In genomic region chr11:578276-579035, GRCh38 we compare ENCODE assay signal across 9 cellular contexts. TPM values are rescaled to one million over a fixed set of nuclear protein-coding genes. Genes with fewer than 3 reads are reported as not detected.
DNase-seq lines count a peak whose midpoint lies in the region; ATAC-seq and TF ChIP-seq lines count a peak whose summit lies in the region.
"Had no signal": no experiment of that assay in that cellular context is flagged by ENCODE, and none has a peak within 500 bp of the region (broad histone marks: within the 10 kb centered on the region; RNA-seq: fewer than 3 reads in every experiment).

No MANE protein-coding gene starts in this region.

- H3K4me3 Mint-ChIP-seq in IgD-negative memory B cell (peak overlapping the region; percentile 63 to 94 (median 84)), MCF 10A (ENCODE audit: unreplicated experiment) (peak overlapping the region; percentile 79)

- WGBS in aorta, 2 donors: 76 to 83% methylated on average over 21 of the region's 21 CpGs

- H3K36me3 Mint-ChIP-seq in IgD-negative memory B cell (no peaks in the 10 kb centered on the region), MCF 10A (ENCODE audit: insufficient read depth, unreplicated experiment) (peaks cover 22% of the 10 kb centered on the region)

- H3K36me3 ChIP-seq in mucosa of rectum (ENCODE audit: control insufficient read depth in 2 of 2, insufficient read depth in 2 of 2, low read length in 2 of 2): peaks cover 7 to 11% of the 10 kb centered on the region in 2 donors
- no peaks in the 10 kb centered on the region for H3K36me3 ChIP-seq in aorta (ENCODE audit: control insufficient read depth in 1 of 2, insufficient read depth in 2 of 2, low read length in 1 of 2)

- H3K4me3 ChIP-seq in AG04450 (ENCODE audit: low read depth, low read length) (peak overlapping the region; percentile 91), mucosa of rectum (ENCODE audit: low read length in 2 of 2) (peak overlapping the region; percentile 21 to 93), aorta (ENCODE audit: low read length in 2 of 2) (no peak overlapping the region)

- intact Hi-C loops in MCF 10A (cut with micrococcal nuclease) (no loop called here), aorta (cut with DNase I) (loop anchor here in 1 of 2 donors (5.0 kb wide), 1 partner anchor 34 kb away; no protein-coding TSS in a partner anchor)

- DNase-seq in AG04450 (ENCODE audit: low read depth, low spot score) (no peak), MCF 10A (ENCODE audit: unreplicated experiment) (no peak), hippocampal formation (lab: John Stamatoyannopoulos, UW) (no peak), cerebellar nuclear complex (lab: John Stamatoyannopoulos, UW) (no peak), aorta (no peak)
- DNase-seq: stimulated activated CD4-positive, alpha-beta T cell treated with anti-CD3 and anti-CD28 coated beads, Interleukin-2, amount 100 ng/mL, for 24 hours had no signal

- H3K27me3 Mint-ChIP-seq in IgD-negative memory B cell: peaks cover 13% of the 10 kb centered on the region
- H3K27me3 Mint-ChIP-seq in MCF 10A (ENCODE audit: insufficient read depth, unreplicated experiment): no peaks in the 10 kb centered on the region

- CTCF ChIA-PET in AG04450 (lab: Charles Lee) (no interaction called here), MCF 10A (lab: Yijun Ruan, JAX) (interaction anchor here (0.6 to 0.9 kb wide), 5 partner anchors 23 to 205 kb away, joined by 3 to 4 read pairs (median 3); no protein-coding TSS in a partner anchor)

- no peak for TF ChIP-seq CTCF in AG04450 (IDR thresholded peaks at IDR 0.05; ENCODE audit: low read depth, low read length)
- no peak for TF ChIP-seq CTCF in MCF 10A (IDR thresholded peaks at IDR 0.05; ENCODE audit: unreplicated experiment)

- peaks cover 0 to 2% (median 0%) of the 10 kb centered on the region in 3 donors for H3K9me3 Mint-ChIP-seq in IgD-negative memory B cell
- no peaks in the 10 kb centered on the region for H3K9me3 Mint-ChIP-seq in MCF 10A (ENCODE audit: unreplicated experiment)

- BruUV-seq in MCF 10A (replicated peaks; lab: Mats Ljungman, UMichigan): no TSS peak

- no peaks in the 10 kb centered on the region; the same call in 1 of the 2 replicates for H3K9me3 ChIP-seq in AG04450 (ENCODE audit: control insufficient read depth, insufficient read depth, low read length)
- no peaks in the 10 kb centered on the region for H3K9me3 ChIP-seq in mucosa of rectum (ENCODE audit: control insufficient read depth in 2 of 2, low read length in 2 of 2)
- H3K9me3 ChIP-seq in aorta (ENCODE audit: control insufficient read depth, low read length): no peaks in the 10 kb centered on the region

- H3K27me3 ChIP-seq in AG04450 (ENCODE audit: control insufficient read depth, insufficient read depth, low read length) (peaks cover 8% of the 10 kb centered on the region), mucosa of rectum (ENCODE audit: control insufficient read depth in 2 of 2, insufficient read depth in 2 of 2, low read length in 2 of 2) (peaks cover 0 to 3% of the 10 kb centered on the region in 2 donors), aorta (ENCODE audit: control insufficient read depth in 1 of 2, insufficient read depth in 2 of 2, low read length in 1 of 2) (no peaks in the 10 kb centered on the region)

- peaks cover 20 to 33% (median 25%) of the 10 kb centered on the region in 3 donors for H3K4me1 Mint-ChIP-seq in IgD-negative memory B cell
- H3K4me1 Mint-ChIP-seq in MCF 10A (ENCODE audit: insufficient read depth, unreplicated experiment): peaks cover 34% of the 10 kb centered on the region

- peak overlapping the region in 1 of 3 donors; percentile 70 for H3K27ac Mint-ChIP-seq in IgD-negative memory B cell
- H3K27ac Mint-ChIP-seq in MCF 10A (ENCODE audit: low read depth, unreplicated experiment): peak overlapping the region; percentile 49

- peaks cover 20 to 29% of the 10 kb centered on the region in 2 donors for H3K4me1 ChIP-seq in mucosa of rectum (ENCODE audit: control insufficient read depth in 2 of 2, insufficient read depth in 2 of 2, low read length in 2 of 2)
- H3K4me1 ChIP-seq in aorta (ENCODE audit: control insufficient read depth in 1 of 2, insufficient read depth in 2 of 2, low read length in 2 of 2): no peaks in the 10 kb centered on the region

- ATAC-seq in GM19452 (IDR thresholded peaks at IDR 0.05; ENCODE audit: unreplicated experiment) (no peak), aorta (ENCODE audit: low FRiP score) (no peak)

- POLR2A ChIA-PET in AG04450 (lab: Yijun Ruan, JAX): interaction anchor here (1.6 kb wide), 1 partner anchor 10 kb away, joined by 3 read pairs; no protein-coding TSS in a partner anchor
- POLR2A ChIA-PET in MCF 10A (lab: Yijun Ruan, JAX): interaction anchor here (0.6 to 2.5 kb wide), 12 partner anchors 10 to 235 kb away, joined by 3 to 17 read pairs (median 5); partner anchors contain the start of genes HRAS, LMNTD2 and PKP3

- H3K27ac ChIP-seq in AG04450 (ENCODE audit: low read depth, low read length) (no peak overlapping the region), mucosa of rectum (ENCODE audit: low read depth in 2 of 2, low read length in 2 of 2) (no peak overlapping the region), aorta (ENCODE audit: low read depth in 1 of 2, low read length in 2 of 2) (no peak overlapping the region)

- peak overlapping the region in 1 of 2 donors; percentile 86 for H3K9ac ChIP-seq in mucosa of rectum (ENCODE audit: low read depth in 1 of 2, low read length in 2 of 2)

RNA-seq across cellular contexts. Expression of gene PHRF1, which starts 2.2 kb away (rescaled TPM):
- 7.3 and 8.4 TPM in 2 replicates for polyA plus RNA-seq in AG04450 (2011; rRNA removed)
- polyA minus RNA-seq in AG04450 (2011; rRNA and poly(A)+ RNA removed): 6.8 and 6.9 TPM in 2 replicates
- 15.4 TPM for polyA plus RNA-seq in IgD-negative memory B cell
- 29.9 and 31.8 TPM in 2 replicates for total RNA-seq in MCF 10A (2022)
- total RNA-seq in aorta: 10 to 100 TPM; 26.6 to 32.4 TPM
- 10 to 100 TPM in 1 of 2 donors, 1 to 10 TPM in 1; 7.6 to 18.1 TPM for polyA plus RNA-seq in aorta

RNA-seq across cellular contexts. Expression of gene RASSF7, which starts 17.7 kb away (rescaled TPM):
- 2.5 and 4.3 TPM in 2 replicates for polyA plus RNA-seq in AG04450 (2011; rRNA removed)
- polyA minus RNA-seq in AG04450 (2011; rRNA and poly(A)+ RNA removed): 0.78 and 1.3 TPM in 2 replicates
- 42.0 TPM for polyA plus RNA-seq in IgD-negative memory B cell
- total RNA-seq in MCF 10A (2022): 11.4 and 13.3 TPM in 2 replicates
- 1 to 10 TPM; 5.6 to 8.5 TPM for total RNA-seq in aorta
- 1 to 10 TPM; 8.4 to 9.9 TPM for polyA plus RNA-seq in aorta

RNA-seq across cellular contexts. Expression of gene LMNTD2, which starts 17.9 kb away (rescaled TPM):
- polyA plus RNA-seq in AG04450 (2011; rRNA removed) (0.32 and 0.67 TPM in 2 replicates), IgD-negative memory B cell (3.8 TPM), aorta (1 to 10 TPM; 1.7 to 1.9 TPM)
- polyA minus RNA-seq in AG04450 (2011; rRNA and poly(A)+ RNA removed): not detected in 2 replicates
- total RNA-seq in MCF 10A (2022) (6.1 and 8.0 TPM in 2 replicates), aorta (1 to 10 TPM; 1.4 to 1.9 TPM)

RNA-seq across cellular contexts. Expression of gene IRF7, which starts 37.3 kb away (rescaled TPM):
- polyA plus RNA-seq in AG04450 (2011; rRNA removed) (2.4 and 3.6 TPM in 2 replicates), IgD-negative memory B cell (103 TPM), aorta (10 to 100 TPM; 13.4 to 29.3 TPM)
- polyA minus RNA-seq in AG04450 (2011; rRNA and poly(A)+ RNA removed): 1.7 and 2.4 TPM in 2 replicates
- total RNA-seq in MCF 10A (2022) (7.7 and 9.5 TPM in 2 replicates), aorta (10 to 100 TPM; 23.3 to 30.9 TPM)

RNA-seq across cellular contexts. Expression of gene LRRC56, which starts 41.1 kb away (rescaled TPM):
- polyA plus RNA-seq in AG04450 (2011; rRNA removed) (0.86 and 1.5 TPM in 2 replicates), IgD-negative memory B cell (2.6 TPM), aorta (1 to 10 TPM in 1 of 2 donors, under 1 TPM in 1; 0.25 to 1.5 TPM)
- polyA minus RNA-seq in AG04450 (2011; rRNA and poly(A)+ RNA removed): 0.48 and 0.83 TPM in 2 replicates
- total RNA-seq in MCF 10A (2022) (0.54 and 0.75 TPM in 2 replicates), aorta (1 to 10 TPM; 1.0 to 1.3 TPM)

Comparison
In these comparisons a context has a peak if more than half of its experiments do, and no peak if none do; other contexts are left out.
1. H3K4me3 ChIP-seq: peak in AG04450 (single experiment) and mucosa of rectum (2 of 2); none in aorta (0 of 2).